Comparison of ENCODE assay signal across 17 cellular contexts in genomic region chr4:75251547-75251946, GRCh38.
DNase-seq lines count a peak whose midpoint lies in the region; ATAC-seq, FAIRE-seq and TF ChIP-seq lines count a peak whose summit lies in the region.
"Had no signal": no experiment of that assay in that cellular context is flagged by ENCODE, and none has a peak within 500 bp of the region (broad histone marks: within the 10 kb centered on the region; RNA-seq: fewer than 3 reads in every experiment).

No MANE protein-coding gene starts in this region.

- intact Hi-C loops in left colon (cut with DNase I, micrococcal nuclease) (no loop called here), transverse colon (cut with DNase I; ENCODE audit: low total_unique reads) (no loop called here)

- H3K9ac ChIP-seq in BLaER1 treated with 17β-estradiol and CSF1 and Interleukin-3, amounts not matched to agents 10 nM and 100 nM: no peak overlapping the region

- H3K4me2 ChIP-seq in BLaER1 treated with 17β-estradiol and CSF1 and Interleukin-3, amounts not matched to agents 10 nM and 100 nM: peak overlapping the region in 8 of 11 experiments; percentile 30 to 66 (median 62); a peak in 16 of 22 replicates
- H3K4me2 ChIP-seq: A549, smooth muscle cell had no signal

- FAIRE-seq in GM19239 (lab: Jason Lieb, UNC): peak; percentile 14
- FAIRE-seq: A549 had no signal

- WGBS in transverse colon (ENCODE audit: low coverage in 1 of 2), 2 donors: 68 to 75% methylated on average over 3 of the region's 3 CpGs

- no peak overlapping the region for H3K27ac ChIP-seq in BLaER1 treated with 17β-estradiol and CSF1 and Interleukin-3, amounts not matched to agents 10 nM and 100 nM
- H3K27ac ChIP-seq in RWPE1 (no peak overlapping the region), transverse colon (no peak overlapping the region)
- H3K27ac ChIP-seq: A549, esophagus squamous epithelium had no signal

- TF ChIP-seq POLR2A in transverse colon (IDR thresholded peaks at IDR 0.05): no peak

- TF ChIP-seq EP300 in transverse colon (IDR thresholded peaks at IDR 0.05; ENCODE audit: low read depth): no peak

- in situ Hi-C loops in transverse colon (cut with MboI; ENCODE audit: low pct_ligation_motif_present in 1 of 4, low pct_unique_long_range_greater_than_20kb in 1 of 4, low sequenced_read_pairs in 3 of 4): no loop called here

- no peaks in the 10 kb centered on the region for H4K20me1 ChIP-seq in BLaER1 treated with 17β-estradiol and CSF1 and Interleukin-3, amounts not matched to agents 10 nM and 100 nM

- DNase-seq in GM19239 (ENCODE audit: insufficient read length, low spot score) (no peak), RWPE1 (ENCODE audit: low spot score) (no peak), left colon (no peak), NCI-H1092 (lab: John Stamatoyannopoulos, UW) (no peak), transverse colon (no peak)
- DNase-seq: activated CD4-positive, alpha-beta memory T cell treated with anti-CD3 and anti-CD28 coated beads, Interleukin-2, amount 10 ng/mL, durations not matched to agents 7 days and 5 days; cerebellar nuclear complex; DMS153; esophagus squamous epithelium; NCI-H1048; NCI-H526; T-cell had no signal

- POLR2A ChIA-PET in RWPE1 (lab: Yijun Ruan, JAX; ENCODE audit: low non-redundant PET): no interaction called here

- 0 out of 22 replicates have a peak, but pooled peaks cover 0 to 4% (median 0%) of the 10 kb centered on the region in 11 experiments for H3K9me3 ChIP-seq in BLaER1 treated with 17β-estradiol and CSF1 and Interleukin-3, amounts not matched to agents 10 nM and 100 nM (replicated peaks in 1 of 11)
- no peaks in the 10 kb centered on the region for H3K9me3 ChIP-seq in transverse colon
- H3K9me3 ChIP-seq: A549, esophagus squamous epithelium had no signal

- H3K4me1 ChIP-seq in BLaER1 treated with 17β-estradiol and CSF1 and Interleukin-3, amounts not matched to agents 10 nM and 100 nM: peaks cover 0 to 17% (median 11%) of the 10 kb centered on the region in 10 experiments; a peak in 15 of 20 replicates
- H3K4me1 ChIP-seq in transverse colon: peaks cover 9 to 51% (median 16%) of the 10 kb centered on the region in 4 donors
- H3K4me1 ChIP-seq: A549, esophagus squamous epithelium had no signal

- H3K36me3 ChIP-seq in BLaER1 treated with 17β-estradiol and CSF1 and Interleukin-3, amounts not matched to agents 10 nM and 100 nM: no peaks in the 10 kb centered on the region
- H3K36me3 ChIP-seq in transverse colon: no peaks in the 10 kb centered on the region
- H3K36me3 ChIP-seq: esophagus squamous epithelium had no signal

- TF ChIP-seq CTCF in RWPE1 (conservative IDR thresholded peaks at IDR 0.05; ENCODE audit: low read depth): no peak
- TF ChIP-seq CTCF in transverse colon (IDR thresholded peaks at IDR 0.05): no peak

- peak; percentile 74 for ATAC-seq in HG02642 (IDR thresholded peaks at IDR 0.05; ENCODE audit: poor library complexity, unreplicated experiment)
- peak; percentile 82 for ATAC-seq in HG03520 (IDR thresholded peaks at IDR 0.05; ENCODE audit: unreplicated experiment)
- no peak for ATAC-seq in left colon
- ATAC-seq: A549, T-cell had no signal

- no peaks in the 10 kb centered on the region for H3K27me3 ChIP-seq in BLaER1 treated with 17β-estradiol and CSF1 and Interleukin-3, amounts not matched to agents 10 nM and 100 nM
- no peaks in the 10 kb centered on the region for H3K27me3 ChIP-seq in transverse colon
- H3K27me3 ChIP-seq: esophagus squamous epithelium had no signal

- H3K4me3 ChIP-seq in BLaER1 treated with 17β-estradiol and CSF1 and Interleukin-3, amounts not matched to agents 10 nM and 100 nM: no peak overlapping the region
- no peak overlapping the region for H3K4me3 ChIP-seq in transverse colon
- H3K4me3 ChIP-seq: A549, esophagus squamous epithelium, smooth muscle cell had no signal

- CTCF ChIA-PET in RWPE1 (lab: Yijun Ruan, JAX): no interaction called here
